Comparison of ENCODE assay signal across 14 cellular contexts in the genomic region with DNA sequence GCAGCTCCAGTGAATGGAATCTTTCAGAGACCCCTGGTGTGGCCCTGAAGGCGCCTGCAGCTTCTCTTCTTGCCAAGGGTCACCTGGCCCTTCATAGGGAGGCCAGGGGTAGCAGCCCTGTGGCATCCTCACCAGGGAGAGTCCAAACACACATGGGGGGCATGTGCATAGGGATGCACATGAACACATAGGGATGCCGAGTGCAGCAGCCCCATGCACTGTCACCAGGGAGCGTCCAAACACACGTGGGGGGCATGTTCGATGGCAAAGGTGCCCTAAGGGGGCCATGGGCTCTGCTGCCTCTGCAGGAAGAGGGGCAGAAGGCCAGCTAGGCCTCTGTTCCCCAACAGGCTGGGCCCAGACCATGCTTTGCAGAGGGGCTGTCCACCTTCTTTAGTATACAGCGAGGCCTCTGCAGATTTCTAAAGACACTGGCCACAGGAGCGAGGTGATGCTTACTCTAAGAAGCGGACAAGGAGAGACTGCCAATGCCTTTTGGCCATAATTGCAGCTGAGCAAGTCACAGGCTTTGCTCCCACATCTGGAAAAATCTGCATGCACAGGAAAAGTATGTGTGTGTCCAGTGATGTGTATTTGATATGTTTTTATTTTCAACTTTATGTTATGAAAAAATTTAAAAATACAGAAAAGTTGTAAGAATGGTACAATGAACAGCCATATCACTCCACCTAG. TPM values are rescaled to one million over a fixed set of nuclear protein-coding genes. Genes with fewer than 3 reads are reported as not detected.
DNase-seq lines count a peak whose midpoint lies in the region; ATAC-seq and TF ChIP-seq lines count a peak whose summit lies in the region.
"Had no signal": no experiment of that assay in that cellular context is flagged by ENCODE, and none has a peak within 500 bp of the region (broad histone marks: within the 10 kb centered on the region; RNA-seq: fewer than 3 reads in every experiment).

No MANE protein-coding gene starts in this region.

- DNase-seq in GM23248 = peak; percentile 62
- no peak for DNase-seq in hepatocyte (ENCODE audit: low spot score)
- no peak for DNase-seq in sigmoid colon
- DNase-seq in activated CD4-positive, alpha-beta memory T cell treated with anti-CD3 and anti-CD28 coated beads for 36 hours = no peak
- no peak for DNase-seq in PC-9
- no peak for DNase-seq in NCI-H510A treated with DMSO at 0.1 percent for 48 hours (lab: John Stamatoyannopoulos, UW)
- DNase-seq: activated CD4-positive, alpha-beta T cell treated with anti-CD3 and anti-CD28 coated beads for 36 hours; NCI-H1048; NCI-H748 treated with DMSO at 0.1 percent for 48 hours had no signal

- no peaks in the 10 kb centered on the region for H3K9me2 ChIP-seq in GM23248 (ENCODE audit: insufficient read depth)
- H3K9me2 ChIP-seq in hepatocyte (replicated peaks; ENCODE audit: insufficient read depth) = no peaks in the 10 kb centered on the region
- no peaks in the 10 kb centered on the region for H3K9me2 ChIP-seq in PC-9 (ENCODE audit: insufficient read depth)

- no peaks in the 10 kb centered on the region for H3K36me3 Mint-ChIP-seq in activated CD4-positive, alpha-beta memory T cell treated with anti-CD3 and anti-CD28 coated beads for 36 hours

- H3K4me3 Mint-ChIP-seq in activated CD4-positive, alpha-beta memory T cell treated with anti-CD3 and anti-CD28 coated beads for 36 hours = no peak overlapping the region
- H3K4me3 Mint-ChIP-seq: activated CD4-positive, alpha-beta T cell treated with anti-CD3 and anti-CD28 coated beads for 36 hours had no signal

- CTCF ChIA-PET in activated CD4-positive, alpha-beta memory T cell treated with anti-CD3 and anti-CD28 coated beads for 36 hours (lab: Charles Lee) = no interaction called here
- CTCF ChIA-PET in PC-9 (lab: Charles Lee) = no interaction called here

- H3K4me1 Mint-ChIP-seq in activated CD4-positive, alpha-beta memory T cell treated with anti-CD3 and anti-CD28 coated beads for 36 hours (ENCODE audit: low read depth) = no peaks in the 10 kb centered on the region
- H3K4me1 Mint-ChIP-seq: activated CD4-positive, alpha-beta T cell treated with anti-CD3 and anti-CD28 coated beads for 36 hours had no signal

- H3F3A ChIP-seq in GM23248 (ENCODE audit: insufficient read depth) (peaks cover 41% of the 10 kb centered on the region), PC-9 (ENCODE audit: insufficient read depth, low read depth) (no peaks in the 10 kb centered on the region; the same call in 1 of the 2 replicates)

- H3K9me3 ChIP-seq in GM23248 (ENCODE audit: low read depth) (no peaks in the 10 kb centered on the region), hepatocyte (ENCODE audit: low read depth) (no peaks in the 10 kb centered on the region), sigmoid colon (no peaks in the 10 kb centered on the region), PC-9 (ENCODE audit: insufficient read depth, low read depth) (no peaks in the 10 kb centered on the region)
- H3K9me3 ChIP-seq: BLaER1 treated with 17β-estradiol and CSF1 and Interleukin-3, amounts not matched to agents 10 nM and 100 nM; colonic mucosa had no signal

- H3K27me3 ChIP-seq in GM23248 (replicated peaks; ENCODE audit: insufficient read depth) = no peaks in the 10 kb centered on the region
- no peaks in the 10 kb centered on the region for H3K27me3 ChIP-seq in hepatocyte
- no peaks in the 10 kb centered on the region for H3K27me3 ChIP-seq in sigmoid colon
- H3K27me3 ChIP-seq in PC-9 (ENCODE audit: insufficient read depth, low read depth) = no peaks in the 10 kb centered on the region
- H3K27me3 ChIP-seq: BLaER1 treated with 17β-estradiol and CSF1 and Interleukin-3, amounts not matched to agents 10 nM and 100 nM; colonic mucosa had no signal

- no peaks in the 10 kb centered on the region for H4K20me1 ChIP-seq in GM23248 (ENCODE audit: insufficient read depth)
- no peaks in the 10 kb centered on the region for H4K20me1 ChIP-seq in hepatocyte (ENCODE audit: insufficient read depth, poor library complexity, severe bottlenecking)
- no peaks in the 10 kb centered on the region for H4K20me1 ChIP-seq in PC-9 (ENCODE audit: insufficient read depth)
- H4K20me1 ChIP-seq: BLaER1 treated with 17β-estradiol and CSF1 and Interleukin-3, amounts not matched to agents 10 nM and 100 nM had no signal

- H2AFZ ChIP-seq in GM23248 (no peak overlapping the region), hepatocyte (no peak overlapping the region), PC-9 (no peak overlapping the region)

- H3K27ac ChIP-seq in GM23248 (peak overlapping the region; percentile 100), angular gyrus (ENCODE audit: low read depth, low read length) (peak overlapping the region; percentile 13), hepatocyte (peak overlapping the region; percentile 60), sigmoid colon (peak overlapping the region; percentile 57 to 82 (median 71)), PC-9 (no peak overlapping the region)
- H3K27ac ChIP-seq: BLaER1 treated with 17β-estradiol and CSF1 and Interleukin-3, amounts not matched to agents 10 nM and 100 nM; colonic mucosa had no signal

- peak overlapping the region; percentile 57 for H3K4me2 ChIP-seq in GM23248 (ENCODE audit: unreplicated experiment)
- H3K4me2 ChIP-seq in hepatocyte = peak overlapping the region; percentile 55
- no peak overlapping the region for H3K4me2 ChIP-seq in PC-9
- H3K4me2 ChIP-seq: BLaER1 treated with 17β-estradiol and CSF1 and Interleukin-3, amounts not matched to agents 10 nM and 100 nM had no signal

- POLR2A ChIA-PET in activated CD4-positive, alpha-beta memory T cell treated with anti-CD3 and anti-CD28 coated beads for 36 hours (lab: Charles Lee) = no interaction called here
- POLR2A ChIA-PET in PC-9 (lab: Charles Lee; ENCODE audit: unreplicated experiment) = no interaction called here

- WGBS in GM23248 (ENCODE audit: low coverage in 1 of 2, low lambda C conversion rate in 2 of 2, missing lambda C conversion rate in 2 of 2), 2 experiments = 23 to 28% methylated on average over 8 of the region's 8 CpGs
- 72% methylated on average over 8 of the region's 8 CpGs for WGBS in hepatocyte (ENCODE audit: low lambda C conversion rate, missing lambda C conversion rate)
- 84 to 87% methylated on average over 8 of the region's 8 CpGs for WGBS in sigmoid colon, 2 donors

- no peak overlapping the region for H3K27ac Mint-ChIP-seq in activated CD4-positive, alpha-beta memory T cell treated with anti-CD3 and anti-CD28 coated beads for 36 hours
- H3K27ac Mint-ChIP-seq: activated CD4-positive, alpha-beta T cell treated with anti-CD3 and anti-CD28 coated beads for 36 hours; activated T-helper 2 cell treated with anti-CD3 and anti-CD28 coated beads, Interferon-gamma antibody, Interleukin-2, Interleukin-4, amounts not matched to agents 10 μg/mL and 5 μg/mL and 100 μg/mL, durations not matched to agents 14 hours and 24 hours and 36 hours had no signal

- BruUV-seq in PC-9 (replicated peaks; lab: Mats Ljungman, UMichigan) = no TSS peak

- intact Hi-C loops in sigmoid colon (cut with DNase I) (loop anchor here (2.0 kb wide), 1 partner anchor 90 kb away; a partner anchor contains a TSS), PC-9 (cut with micrococcal nuclease; ENCODE audit: unreplicated experiment) (no loop called here)
- intact Hi-C loops in activated CD4-positive, alpha-beta memory T cell treated with anti-CD3 and anti-CD28 coated beads for 36 hours (cut with micrococcal nuclease) = no loop called here

- no peak for ATAC-seq in HG03457 (IDR thresholded peaks at IDR 0.05; ENCODE audit: unreplicated experiment)
- ATAC-seq: activated CD4-positive, alpha-beta T cell treated with anti-CD3 and anti-CD28 coated beads for 36 hours had no signal

- no peaks in the 10 kb centered on the region for H3K9me3 Mint-ChIP-seq in activated CD4-positive, alpha-beta memory T cell treated with anti-CD3 and anti-CD28 coated beads for 36 hours
- H3K9me3 Mint-ChIP-seq: activated T-helper 2 cell treated with anti-CD3 and anti-CD28 coated beads, Interferon-gamma antibody, Interleukin-2, Interleukin-4, amounts not matched to agents 10 μg/mL and 5 μg/mL and 100 μg/mL, durations not matched to agents 14 hours and 24 hours and 36 hours had no signal

- no peak for TF ChIP-seq EP300 in sigmoid colon (IDR thresholded peaks at IDR 0.05)

- H3K36me3 ChIP-seq in GM23248 (ENCODE audit: low read depth) = no peaks in the 10 kb centered on the region
- no peaks in the 10 kb centered on the region for H3K36me3 ChIP-seq in hepatocyte (replicated peaks; ENCODE audit: insufficient read depth, low read depth)
- H3K36me3 ChIP-seq in sigmoid colon = no peaks in the 10 kb centered on the region
- H3K36me3 ChIP-seq in PC-9 (ENCODE audit: low read depth) = no peaks in the 10 kb centered on the region
- H3K36me3 ChIP-seq: BLaER1 treated with 17β-estradiol and CSF1 and Interleukin-3, amounts not matched to agents 10 nM and 100 nM; colonic mucosa had no signal

- H3K79me2 ChIP-seq in GM23248 (ENCODE audit: insufficient read depth) (no peaks in the 10 kb centered on the region), hepatocyte (no peaks in the 10 kb centered on the region), PC-9 (ENCODE audit: low read depth) (no peaks in the 10 kb centered on the region)

- H3K4me3 ChIP-seq in GM23248 = peak overlapping the region; percentile 40
- no peak overlapping the region for H3K4me3 ChIP-seq in hepatocyte
- H3K4me3 ChIP-seq in sigmoid colon = no peak overlapping the region
- no peak overlapping the region for H3K4me3 ChIP-seq in PC-9
- H3K4me3 ChIP-seq: BLaER1 treated with 17β-estradiol and CSF1 and Interleukin-3, amounts not matched to agents 10 nM and 100 nM; colonic mucosa had no signal

- in situ Hi-C loops in GM23248 (cut with MboI) = no loop called here

- H3K4me1 ChIP-seq in GM23248 (ENCODE audit: insufficient read depth) = peaks cover 63% of the 10 kb centered on the region
- H3K4me1 ChIP-seq in hepatocyte (ENCODE audit: insufficient read depth) = peaks cover 22% of the 10 kb centered on the region
- H3K4me1 ChIP-seq in sigmoid colon = peaks cover 0 to 34% (median 23%) of the 10 kb centered on the region in 4 donors
- peaks cover 9% of the 10 kb centered on the region; the same call in 1 of the 2 replicates for H3K4me1 ChIP-seq in PC-9 (replicated peaks; ENCODE audit: insufficient read depth)
- H3K4me1 ChIP-seq: colonic mucosa had no signal

- H3K27me3 Mint-ChIP-seq in activated CD4-positive, alpha-beta memory T cell treated with anti-CD3 and anti-CD28 coated beads for 36 hours = peaks cover 1% of the 10 kb centered on the region
- H3K27me3 Mint-ChIP-seq: activated CD4-positive, alpha-beta T cell treated with anti-CD3 and anti-CD28 coated beads for 36 hours had no signal

- H3K9ac ChIP-seq in GM23248 = peak overlapping the region; percentile 92
- H3K9ac ChIP-seq: BLaER1 treated with 17β-estradiol and CSF1 and Interleukin-3, amounts not matched to agents 10 nM and 100 nM had no signal

- no peak for TF ChIP-seq POLR2A in sigmoid colon (IDR thresholded peaks at IDR 0.05)

- TF ChIP-seq CTCF in hepatocyte (IDR thresholded peaks at IDR 0.05; ENCODE audit: poor library complexity) (no peak), sigmoid colon (IDR thresholded peaks at IDR 0.05) (no peak), PC-9 (conservative IDR thresholded peaks at IDR 0.05) (no peak)

RNA-seq across cellular contexts. Expression of a gene that starts 20.9 kb away (rescaled TPM):
- 93.5 and 108 TPM in 2 replicates for total RNA-seq in GM23248 (2014; rRNA removed; shearing (Covaris generic))
- 197 and 201 TPM in 2 replicates for polyA plus RNA-seq in GM23248 (2016; fragmentation: Nextera tagmentation; extraction: Ambion mirVana)
- total RNA-seq in hepatocyte = 119 and 120 TPM in 2 replicates
- 149 and 168 TPM in 2 replicates for polyA plus RNA-seq in hepatocyte
- total RNA-seq in sigmoid colon = 10 to 100 TPM; 46.7 to 78.1 (median 61.1) TPM
- 10 to 100 TPM; 50.8 to 88.9 (median 56.9) TPM for polyA plus RNA-seq in sigmoid colon
- total RNA-seq in activated CD4-positive, alpha-beta memory T cell treated with anti-CD3 and anti-CD28 coated beads for 36 hours = 10 to 100 TPM; 30.1 to 33.1 TPM
- total RNA-seq in PC-9 (2021) = 52.7 and 61.8 TPM in 2 replicates

RNA-seq across cellular contexts. Expression of a gene that starts 21.0 kb away (rescaled TPM):
- total RNA-seq in GM23248 (2014; rRNA removed; shearing (Covaris generic)) = 12.6 and 21.0 TPM in 2 replicates
- 28.8 and 29.7 TPM in 2 replicates for polyA plus RNA-seq in GM23248 (2016; fragmentation: Nextera tagmentation; extraction: Ambion mirVana)
- total RNA-seq in hepatocyte = 16.3 and 237 TPM in 2 replicates
- polyA plus RNA-seq in hepatocyte = 15.8 and 19.7 TPM in 2 replicates
- total RNA-seq in sigmoid colon = 10 to 100 TPM; 22.5 to 33.5 (median 25.6) TPM
- 10 to 100 TPM; 16.6 to 18.6 (median 17.8) TPM for polyA plus RNA-seq in sigmoid colon
- 10 to 100 TPM; 22.4 to 23.7 TPM for total RNA-seq in activated CD4-positive, alpha-beta memory T cell treated with anti-CD3 and anti-CD28 coated beads for 36 hours
- 28.5 and 31.5 TPM in 2 replicates for total RNA-seq in PC-9 (2021)
